In the genomic region with DNA sequence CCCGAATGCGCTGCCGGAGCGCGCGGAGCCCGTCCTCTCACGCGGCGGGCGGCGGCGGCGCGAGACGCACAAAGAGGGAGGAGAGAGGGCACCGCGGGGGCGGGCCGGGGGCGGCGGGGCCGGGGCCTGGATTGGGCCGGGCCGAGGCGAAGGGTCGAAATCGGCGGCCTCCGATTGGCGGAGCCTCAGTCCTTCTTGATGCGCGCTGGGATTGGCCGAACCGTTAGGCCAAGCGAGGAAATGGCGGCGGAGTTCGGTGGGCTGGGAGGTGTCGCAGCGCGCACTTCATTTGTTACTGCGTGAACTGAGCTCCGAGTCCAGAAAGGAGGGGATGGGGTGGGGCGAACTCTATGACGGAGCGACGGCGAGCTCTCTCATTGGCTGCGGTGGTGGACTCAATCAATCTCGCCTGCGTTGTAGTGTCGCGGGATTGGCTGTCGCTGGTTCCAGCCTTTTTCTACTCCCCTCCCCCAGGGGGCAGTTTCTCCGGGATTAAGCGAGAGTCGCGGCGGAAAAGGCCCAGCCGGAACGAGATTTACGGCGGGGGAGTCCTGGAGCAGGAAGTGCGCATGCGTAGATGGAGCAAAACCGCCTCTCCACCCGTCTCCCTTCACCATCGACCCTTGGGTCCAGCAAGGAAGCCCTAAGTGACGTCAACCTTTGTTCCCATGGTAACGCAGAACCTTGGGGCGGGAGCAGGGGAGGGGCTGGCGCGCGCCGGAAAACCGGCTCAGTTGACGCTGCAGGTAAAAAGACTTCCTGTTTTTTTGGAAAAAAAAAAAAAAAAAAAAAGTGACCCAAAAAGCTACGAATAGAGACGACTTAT, we compare ENCODE assay signal across 1 cellular context.
TF ChIP-seq lines count a peak whose summit lies in the region.

A gene with protein sequence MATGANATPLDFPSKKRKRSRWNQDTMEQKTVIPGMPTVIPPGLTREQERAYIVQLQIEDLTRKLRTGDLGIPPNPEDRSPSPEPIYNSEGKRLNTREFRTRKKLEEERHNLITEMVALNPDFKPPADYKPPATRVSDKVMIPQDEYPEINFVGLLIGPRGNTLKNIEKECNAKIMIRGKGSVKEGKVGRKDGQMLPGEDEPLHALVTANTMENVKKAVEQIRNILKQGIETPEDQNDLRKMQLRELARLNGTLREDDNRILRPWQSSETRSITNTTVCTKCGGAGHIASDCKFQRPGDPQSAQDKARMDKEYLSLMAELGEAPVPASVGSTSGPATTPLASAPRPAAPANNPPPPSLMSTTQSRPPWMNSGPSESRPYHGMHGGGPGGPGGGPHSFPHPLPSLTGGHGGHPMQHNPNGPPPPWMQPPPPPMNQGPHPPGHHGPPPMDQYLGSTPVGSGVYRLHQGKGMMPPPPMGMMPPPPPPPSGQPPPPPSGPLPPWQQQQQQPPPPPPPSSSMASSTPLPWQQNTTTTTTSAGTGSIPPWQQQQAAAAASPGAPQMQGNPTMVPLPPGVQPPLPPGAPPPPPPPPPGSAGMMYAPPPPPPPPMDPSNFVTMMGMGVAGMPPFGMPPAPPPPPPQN (minus strand): TSS at position 70 of the 826 bp plus-strand sequence. CDS start 150 bp downstream, outside the sequence.

TF ChIP-seq in WTC11, 78 proteins besides CTCF, POLR2A, EP300 and RAD21 (continued from another document and continues in another):
- TF ChIP-seq, protein P1, sequence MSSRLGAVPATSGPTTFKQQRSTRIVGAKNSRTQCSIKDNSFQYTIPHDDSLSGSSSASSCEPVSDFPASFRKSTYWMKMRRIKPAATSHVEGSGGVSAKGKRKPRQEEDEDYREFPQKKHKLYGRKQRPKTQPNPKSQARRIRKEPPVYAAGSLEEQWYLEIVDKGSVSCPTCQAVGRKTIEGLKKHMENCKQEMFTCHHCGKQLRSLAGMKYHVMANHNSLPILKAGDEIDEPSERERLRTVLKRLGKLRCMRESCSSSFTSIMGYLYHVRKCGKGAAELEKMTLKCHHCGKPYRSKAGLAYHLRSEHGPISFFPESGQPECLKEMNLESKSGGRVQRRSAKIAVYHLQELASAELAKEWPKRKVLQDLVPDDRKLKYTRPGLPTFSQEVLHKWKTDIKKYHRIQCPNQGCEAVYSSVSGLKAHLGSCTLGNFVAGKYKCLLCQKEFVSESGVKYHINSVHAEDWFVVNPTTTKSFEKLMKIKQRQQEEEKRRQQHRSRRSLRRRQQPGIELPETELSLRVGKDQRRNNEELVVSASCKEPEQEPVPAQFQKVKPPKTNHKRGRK (CRISPR knock-in tag; IDR thresholded peaks at IDR 0.05; ENCODE audit: borderline replicate concordance) = no peak
- TF ChIP-seq, protein P2, sequence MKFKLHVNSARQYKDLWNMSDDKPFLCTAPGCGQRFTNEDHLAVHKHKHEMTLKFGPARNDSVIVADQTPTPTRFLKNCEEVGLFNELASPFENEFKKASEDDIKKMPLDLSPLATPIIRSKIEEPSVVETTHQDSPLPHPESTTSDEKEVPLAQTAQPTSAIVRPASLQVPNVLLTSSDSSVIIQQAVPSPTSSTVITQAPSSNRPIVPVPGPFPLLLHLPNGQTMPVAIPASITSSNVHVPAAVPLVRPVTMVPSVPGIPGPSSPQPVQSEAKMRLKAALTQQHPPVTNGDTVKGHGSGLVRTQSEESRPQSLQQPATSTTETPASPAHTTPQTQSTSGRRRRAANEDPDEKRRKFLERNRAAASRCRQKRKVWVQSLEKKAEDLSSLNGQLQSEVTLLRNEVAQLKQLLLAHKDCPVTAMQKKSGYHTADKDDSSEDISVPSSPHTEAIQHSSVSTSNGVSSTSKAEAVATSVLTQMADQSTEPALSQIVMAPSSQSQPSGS (CRISPR knock-in tag; IDR thresholded peaks at IDR 0.05; ENCODE audit: borderline replicate concordance, low read depth) = no peak
- TF ChIP-seq, protein P3, sequence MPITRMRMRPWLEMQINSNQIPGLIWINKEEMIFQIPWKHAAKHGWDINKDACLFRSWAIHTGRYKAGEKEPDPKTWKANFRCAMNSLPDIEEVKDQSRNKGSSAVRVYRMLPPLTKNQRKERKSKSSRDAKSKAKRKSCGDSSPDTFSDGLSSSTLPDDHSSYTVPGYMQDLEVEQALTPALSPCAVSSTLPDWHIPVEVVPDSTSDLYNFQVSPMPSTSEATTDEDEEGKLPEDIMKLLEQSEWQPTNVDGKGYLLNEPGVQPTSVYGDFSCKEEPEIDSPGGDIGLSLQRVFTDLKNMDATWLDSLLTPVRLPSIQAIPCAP (CRISPR knock-in tag; IDR thresholded peaks at IDR 0.05) = peak; percentile 17; the same call in 1 of the 2 replicates
- TF ChIP-seq, protein P4, sequence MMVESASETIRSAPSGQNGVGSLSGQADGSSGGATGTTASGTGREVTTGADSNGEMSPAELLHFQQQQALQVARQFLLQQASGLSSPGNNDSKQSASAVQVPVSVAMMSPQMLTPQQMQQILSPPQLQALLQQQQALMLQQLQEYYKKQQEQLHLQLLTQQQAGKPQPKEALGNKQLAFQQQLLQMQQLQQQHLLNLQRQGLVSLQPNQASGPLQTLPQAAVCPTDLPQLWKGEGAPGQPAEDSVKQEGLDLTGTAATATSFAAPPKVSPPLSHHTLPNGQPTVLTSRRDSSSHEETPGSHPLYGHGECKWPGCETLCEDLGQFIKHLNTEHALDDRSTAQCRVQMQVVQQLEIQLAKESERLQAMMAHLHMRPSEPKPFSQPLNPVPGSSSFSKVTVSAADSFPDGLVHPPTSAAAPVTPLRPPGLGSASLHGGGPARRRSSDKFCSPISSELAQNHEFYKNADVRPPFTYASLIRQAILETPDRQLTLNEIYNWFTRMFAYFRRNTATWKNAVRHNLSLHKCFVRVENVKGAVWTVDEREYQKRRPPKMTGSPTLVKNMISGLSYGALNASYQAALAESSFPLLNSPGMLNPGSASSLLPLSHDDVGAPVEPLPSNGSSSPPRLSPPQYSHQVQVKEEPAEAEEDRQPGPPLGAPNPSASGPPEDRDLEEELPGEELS (CRISPR knock-in tag; IDR thresholded peaks at IDR 0.05) = no peak
- TF ChIP-seq, protein P5, sequence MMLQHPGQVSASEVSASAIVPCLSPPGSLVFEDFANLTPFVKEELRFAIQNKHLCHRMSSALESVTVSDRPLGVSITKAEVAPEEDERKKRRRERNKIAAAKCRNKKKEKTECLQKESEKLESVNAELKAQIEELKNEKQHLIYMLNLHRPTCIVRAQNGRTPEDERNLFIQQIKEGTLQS (CRISPR knock-in tag; conservative IDR thresholded peaks at IDR 0.05) = no peak
- TF ChIP-seq, protein P6, sequence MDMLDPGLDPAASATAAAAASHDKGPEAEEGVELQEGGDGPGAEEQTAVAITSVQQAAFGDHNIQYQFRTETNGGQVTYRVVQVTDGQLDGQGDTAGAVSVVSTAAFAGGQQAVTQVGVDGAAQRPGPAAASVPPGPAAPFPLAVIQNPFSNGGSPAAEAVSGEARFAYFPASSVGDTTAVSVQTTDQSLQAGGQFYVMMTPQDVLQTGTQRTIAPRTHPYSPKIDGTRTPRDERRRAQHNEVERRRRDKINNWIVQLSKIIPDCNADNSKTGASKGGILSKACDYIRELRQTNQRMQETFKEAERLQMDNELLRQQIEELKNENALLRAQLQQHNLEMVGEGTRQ (CRISPR knock-in tag; IDR thresholded peaks at IDR 0.05) = no peak
- TF ChIP-seq FOXK1 (CRISPR knock-in tag; IDR thresholded peaks at IDR 0.05) (peak; percentile 4; the same call in 1 of the 2 replicates), MYBL2 (CRISPR knock-in tag; IDR thresholded peaks at IDR 0.05) (peak; percentile 72; the same call in 1 of the 2 replicates), GRHL2 (CRISPR knock-in tag; IDR thresholded peaks at IDR 0.05; ENCODE audit: insufficient replicate concordance, severe bottlenecking) (no peak), ZNF317 (CRISPR knock-in tag; IDR thresholded peaks at IDR 0.05; ENCODE audit: borderline replicate concordance, low read depth) (no peak), SOX15 (CRISPR knock-in tag; IDR thresholded peaks at IDR 0.05) (no peak), NFATC4 (CRISPR knock-in tag; IDR thresholded peaks at IDR 0.05) (no peak), FOXJ3 (CRISPR knock-in tag; IDR thresholded peaks at IDR 0.05; ENCODE audit: borderline replicate concordance) (no peak), TCF7 (CRISPR knock-in tag; IDR thresholded peaks at IDR 0.05; ENCODE audit: low read depth) (no peak), ZNF232 (CRISPR knock-in tag; IDR thresholded peaks at IDR 0.05) (no peak), ZNF671 (CRISPR knock-in tag; IDR thresholded peaks at IDR 0.05) (no peak), OVOL2 (CRISPR knock-in tag; IDR thresholded peaks at IDR 0.05; ENCODE audit: borderline replicate concordance) (no peak), ZNF263 (CRISPR knock-in tag; IDR thresholded peaks at IDR 0.05; ENCODE audit: low read depth) (no peak), TP53 (CRISPR knock-in tag; IDR thresholded peaks at IDR 0.05) (no peak), JUN (CRISPR knock-in tag; IDR thresholded peaks at IDR 0.05) (no peak), KAT7 (CRISPR knock-in tag; IDR thresholded peaks at IDR 0.05; ENCODE audit: borderline replicate concordance) (no peak), NFYB (CRISPR knock-in tag; conservative IDR thresholded peaks at IDR 0.05; ENCODE audit: low read depth) (peak; percentile 70), TEAD1 (CRISPR knock-in tag; IDR thresholded peaks at IDR 0.05) (no peak), ZNF138 (CRISPR knock-in tag; conservative IDR thresholded peaks at IDR 0.05) (no peak), GABPB1 (CRISPR knock-in tag; IDR thresholded peaks at IDR 0.05) (no peak), SMAD4 (CRISPR knock-in tag; IDR thresholded peaks at IDR 0.05) (no peak), ZNF219 (CRISPR knock-in tag; IDR thresholded peaks at IDR 0.05; ENCODE audit: borderline replicate concordance) (no peak)
- TF ChIP-seq, protein P7, sequence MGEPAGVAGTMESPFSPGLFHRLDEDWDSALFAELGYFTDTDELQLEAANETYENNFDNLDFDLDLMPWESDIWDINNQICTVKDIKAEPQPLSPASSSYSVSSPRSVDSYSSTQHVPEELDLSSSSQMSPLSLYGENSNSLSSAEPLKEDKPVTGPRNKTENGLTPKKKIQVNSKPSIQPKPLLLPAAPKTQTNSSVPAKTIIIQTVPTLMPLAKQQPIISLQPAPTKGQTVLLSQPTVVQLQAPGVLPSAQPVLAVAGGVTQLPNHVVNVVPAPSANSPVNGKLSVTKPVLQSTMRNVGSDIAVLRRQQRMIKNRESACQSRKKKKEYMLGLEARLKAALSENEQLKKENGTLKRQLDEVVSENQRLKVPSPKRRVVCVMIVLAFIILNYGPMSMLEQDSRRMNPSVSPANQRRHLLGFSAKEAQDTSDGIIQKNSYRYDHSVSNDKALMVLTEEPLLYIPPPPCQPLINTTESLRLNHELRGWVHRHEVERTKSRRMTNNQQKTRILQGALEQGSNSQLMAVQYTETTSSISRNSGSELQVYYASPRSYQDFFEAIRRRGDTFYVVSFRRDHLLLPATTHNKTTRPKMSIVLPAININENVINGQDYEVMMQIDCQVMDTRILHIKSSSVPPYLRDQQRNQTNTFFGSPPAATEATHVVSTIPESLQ (CRISPR knock-in tag; IDR thresholded peaks at IDR 0.05) = no peak
- TF ChIP-seq, protein P8, sequence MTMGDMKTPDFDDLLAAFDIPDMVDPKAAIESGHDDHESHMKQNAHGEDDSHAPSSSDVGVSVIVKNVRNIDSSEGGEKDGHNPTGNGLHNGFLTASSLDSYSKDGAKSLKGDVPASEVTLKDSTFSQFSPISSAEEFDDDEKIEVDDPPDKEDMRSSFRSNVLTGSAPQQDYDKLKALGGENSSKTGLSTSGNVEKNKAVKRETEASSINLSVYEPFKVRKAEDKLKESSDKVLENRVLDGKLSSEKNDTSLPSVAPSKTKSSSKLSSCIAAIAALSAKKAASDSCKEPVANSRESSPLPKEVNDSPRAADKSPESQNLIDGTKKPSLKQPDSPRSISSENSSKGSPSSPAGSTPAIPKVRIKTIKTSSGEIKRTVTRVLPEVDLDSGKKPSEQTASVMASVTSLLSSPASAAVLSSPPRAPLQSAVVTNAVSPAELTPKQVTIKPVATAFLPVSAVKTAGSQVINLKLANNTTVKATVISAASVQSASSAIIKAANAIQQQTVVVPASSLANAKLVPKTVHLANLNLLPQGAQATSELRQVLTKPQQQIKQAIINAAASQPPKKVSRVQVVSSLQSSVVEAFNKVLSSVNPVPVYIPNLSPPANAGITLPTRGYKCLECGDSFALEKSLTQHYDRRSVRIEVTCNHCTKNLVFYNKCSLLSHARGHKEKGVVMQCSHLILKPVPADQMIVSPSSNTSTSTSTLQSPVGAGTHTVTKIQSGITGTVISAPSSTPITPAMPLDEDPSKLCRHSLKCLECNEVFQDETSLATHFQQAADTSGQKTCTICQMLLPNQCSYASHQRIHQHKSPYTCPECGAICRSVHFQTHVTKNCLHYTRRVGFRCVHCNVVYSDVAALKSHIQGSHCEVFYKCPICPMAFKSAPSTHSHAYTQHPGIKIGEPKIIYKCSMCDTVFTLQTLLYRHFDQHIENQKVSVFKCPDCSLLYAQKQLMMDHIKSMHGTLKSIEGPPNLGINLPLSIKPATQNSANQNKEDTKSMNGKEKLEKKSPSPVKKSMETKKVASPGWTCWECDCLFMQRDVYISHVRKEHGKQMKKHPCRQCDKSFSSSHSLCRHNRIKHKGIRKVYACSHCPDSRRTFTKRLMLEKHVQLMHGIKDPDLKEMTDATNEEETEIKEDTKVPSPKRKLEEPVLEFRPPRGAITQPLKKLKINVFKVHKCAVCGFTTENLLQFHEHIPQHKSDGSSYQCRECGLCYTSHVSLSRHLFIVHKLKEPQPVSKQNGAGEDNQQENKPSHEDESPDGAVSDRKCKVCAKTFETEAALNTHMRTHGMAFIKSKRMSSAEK (CRISPR knock-in tag; IDR thresholded peaks at IDR 0.05; ENCODE audit: borderline replicate concordance) = no peak
- TF ChIP-seq, protein P9, sequence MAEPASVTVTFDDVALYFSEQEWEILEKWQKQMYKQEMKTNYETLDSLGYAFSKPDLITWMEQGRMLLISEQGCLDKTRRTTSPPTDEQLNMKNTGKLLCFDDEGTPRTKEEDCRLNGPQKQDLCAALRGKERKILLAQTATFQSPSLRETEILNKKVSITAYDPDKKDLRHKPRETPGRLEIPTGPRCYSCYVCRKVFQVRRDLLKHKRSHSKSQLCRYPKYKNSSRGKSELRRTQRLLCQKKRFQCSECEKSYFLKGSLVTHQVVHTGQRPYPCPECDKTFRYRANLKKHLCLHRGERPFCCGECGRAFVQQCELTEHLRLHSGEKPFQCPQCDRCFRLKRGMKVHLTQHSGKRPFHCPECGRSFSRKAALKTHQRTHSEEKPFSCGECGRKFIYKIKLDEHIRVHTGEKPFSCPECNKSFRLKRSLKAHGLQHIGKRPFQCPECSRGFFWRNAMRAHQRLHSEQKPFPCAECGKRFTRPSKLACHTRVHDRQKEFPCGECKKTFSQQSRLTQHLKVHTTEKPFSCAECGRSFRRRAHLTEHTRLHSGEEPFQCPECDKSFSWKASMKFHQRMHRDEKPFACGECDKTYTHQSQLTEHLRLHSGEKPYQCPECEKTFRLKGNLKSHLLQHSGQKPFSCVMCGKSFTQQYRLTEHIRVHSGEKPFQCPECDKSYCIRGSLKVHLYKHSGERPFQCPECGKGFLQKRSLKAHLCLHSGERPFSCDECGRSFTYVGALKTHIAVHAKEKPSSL (CRISPR knock-in tag; conservative IDR thresholded peaks at IDR 0.05) = no peak
- TF ChIP-seq, protein P10, sequence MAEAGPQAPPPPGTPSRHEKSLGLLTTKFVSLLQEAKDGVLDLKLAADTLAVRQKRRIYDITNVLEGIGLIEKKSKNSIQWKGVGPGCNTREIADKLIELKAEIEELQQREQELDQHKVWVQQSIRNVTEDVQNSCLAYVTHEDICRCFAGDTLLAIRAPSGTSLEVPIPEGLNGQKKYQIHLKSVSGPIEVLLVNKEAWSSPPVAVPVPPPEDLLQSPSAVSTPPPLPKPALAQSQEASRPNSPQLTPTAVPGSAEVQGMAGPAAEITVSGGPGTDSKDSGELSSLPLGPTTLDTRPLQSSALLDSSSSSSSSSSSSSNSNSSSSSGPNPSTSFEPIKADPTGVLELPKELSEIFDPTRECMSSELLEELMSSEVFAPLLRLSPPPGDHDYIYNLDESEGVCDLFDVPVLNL (CRISPR knock-in tag; IDR thresholded peaks at IDR 0.05; ENCODE audit: borderline replicate concordance, low read depth) = no peak
